Comparison of ENCODE assay signal across 8 cellular contexts in the genomic region with DNA sequence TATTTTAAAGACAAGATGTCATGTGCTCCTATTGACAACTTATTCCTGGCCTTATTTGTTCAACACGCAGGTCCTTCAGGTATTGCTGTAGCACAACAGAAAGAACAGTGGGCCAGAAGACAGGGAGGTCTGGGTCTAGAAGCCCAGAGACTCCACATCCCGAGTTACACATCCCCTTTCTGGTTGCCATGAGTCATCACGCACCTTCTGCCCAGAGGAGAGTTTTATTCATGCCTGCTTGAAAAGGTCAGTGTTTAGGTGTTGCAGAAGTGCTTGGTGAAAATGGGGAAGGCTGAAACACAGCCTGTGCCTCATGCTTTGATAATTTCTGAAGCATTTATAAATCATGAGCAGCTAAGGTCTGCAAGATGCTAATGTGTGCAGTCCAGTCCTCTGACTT.
DNase-seq lines count a peak whose midpoint lies in the region; ATAC-seq and TF ChIP-seq lines count a peak whose summit lies in the region.

No MANE protein-coding gene starts in this region.

- H3K27me3 ChIP-seq in endocrine pancreas (ENCODE audit: control insufficient read depth, insufficient read depth, low read length) (no peaks in the 10 kb centered on the region), uterus (no peaks in the 10 kb centered on the region), HAP-1 (ENCODE audit: low read depth) (no peaks in the 10 kb centered on the region)

- TF ChIP-seq CTCF in uterus (IDR thresholded peaks at IDR 0.05) = no peak

- intact Hi-C loops in uterus (cut with DNase I; ENCODE audit: low total_unique reads) = no loop called here

- no peak overlapping the region for H3K27ac ChIP-seq in uterus

- no peak overlapping the region for H3K9ac ChIP-seq in endocrine pancreas (ENCODE audit: control insufficient read depth, insufficient read depth, low read length)

- H3K9me3 ChIP-seq in endocrine pancreas (ENCODE audit: control insufficient read depth, low read length) = no peaks in the 10 kb centered on the region
- H3K9me3 ChIP-seq in uterus = no peaks in the 10 kb centered on the region
- no peaks in the 10 kb centered on the region for H3K9me3 ChIP-seq in HAP-1

- no peak for TF ChIP-seq POLR2A in uterus (IDR thresholded peaks at IDR 0.05)

- ATAC-seq in GM18499 (IDR thresholded peaks at IDR 0.05; ENCODE audit: insufficient read depth, unreplicated experiment) = peak; percentile 76
- peak; percentile 95 for ATAC-seq in GM21447 (IDR thresholded peaks at IDR 0.05; ENCODE audit: unreplicated experiment)
- peak; percentile 83 for ATAC-seq in HG03521 (IDR thresholded peaks at IDR 0.05; ENCODE audit: unreplicated experiment)

- H3K36me3 ChIP-seq in endocrine pancreas (ENCODE audit: control insufficient read depth, insufficient read depth, low read length) = no peaks in the 10 kb centered on the region
- H3K36me3 ChIP-seq in uterus = no peaks in the 10 kb centered on the region
- no peaks in the 10 kb centered on the region for H3K36me3 ChIP-seq in HAP-1 (replicated peaks)

- H3K4me1 ChIP-seq in endocrine pancreas (ENCODE audit: control insufficient read depth, insufficient read depth, low read length) (peaks cover 31% of the 10 kb centered on the region), uterus (no peaks in the 10 kb centered on the region), HAP-1 (peaks cover 24% of the 10 kb centered on the region)

- H3K4me3 ChIP-seq in endocrine pancreas (ENCODE audit: control insufficient read depth, insufficient read depth, low read length) = peak overlapping the region; percentile 41
- H3K4me3 ChIP-seq in uterus = no peak overlapping the region
- no peak overlapping the region for H3K4me3 ChIP-seq in HAP-1

- no peak for DNase-seq in stimulated activated naive CD4-positive, alpha-beta T cell treated with Interleukin-2 at 50 U/mL for 16 hours (lab: John Stamatoyannopoulos, UW)
- DNase-seq in SW 1271 (lab: John Stamatoyannopoulos, UW) (no peak), uterus (no peak), HAP-1 (ENCODE audit: low spot score in 2 of 2) (no peak)

- in situ Hi-C loops in HAP-1 (cut with MboI; ENCODE audit: low sequenced_read_pairs) = no loop called here
